9 cellular contexts compared by ENCODE assay signal in the genomic region with DNA sequence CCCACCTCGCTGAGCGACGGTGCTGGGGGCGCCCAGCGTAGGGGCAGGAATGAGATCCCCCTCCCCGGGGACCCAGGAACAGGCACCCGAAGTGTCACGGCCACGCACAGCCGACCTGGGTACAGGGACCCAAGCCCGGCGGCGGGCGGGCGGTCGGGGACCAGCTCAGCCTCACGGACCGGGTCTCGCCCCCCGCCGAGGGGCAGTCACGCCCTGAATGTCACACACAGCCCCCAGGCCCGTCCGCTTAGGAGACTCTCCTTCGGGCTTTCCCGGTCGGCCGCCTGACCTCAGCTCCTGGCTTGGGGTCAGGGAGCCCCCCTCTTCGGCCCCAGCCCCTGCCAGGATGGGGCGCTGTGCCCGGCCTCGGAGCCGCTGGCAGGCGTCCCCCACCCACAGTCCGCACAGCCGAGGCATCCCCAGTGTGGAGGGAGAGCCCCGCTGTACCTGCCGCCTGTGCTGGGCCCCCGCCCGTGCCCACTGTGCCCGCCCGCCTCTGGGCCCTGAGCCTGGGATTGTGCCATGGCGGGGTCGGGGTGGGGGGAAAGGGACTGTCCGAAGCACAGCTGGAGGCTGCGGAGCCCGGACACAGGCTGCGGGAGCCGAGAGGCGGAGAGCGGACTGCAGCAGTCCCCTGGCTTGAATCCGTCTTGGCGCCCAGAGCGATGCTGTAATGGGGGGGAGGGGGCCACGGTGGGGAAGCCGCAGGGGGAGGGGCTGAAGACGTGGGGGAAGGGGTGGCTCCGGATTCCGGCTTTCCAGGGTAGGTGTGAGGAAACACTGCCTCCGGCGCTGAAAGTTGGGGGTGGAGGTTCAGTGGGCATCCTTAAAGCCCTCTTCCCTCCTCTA. TPM values are rescaled to one million over a fixed set of nuclear protein-coding genes. Genes with fewer than 3 reads are reported as not detected.
DNase-seq lines count a peak whose midpoint lies in the region; ATAC-seq and TF ChIP-seq lines count a peak whose summit lies in the region.
"Had no signal": no experiment of that assay in that cellular context is flagged by ENCODE, and none has a peak within 500 bp of the region (broad histone marks: within the 10 kb centered on the region; RNA-seq: fewer than 3 reads in every experiment).

No MANE protein-coding gene starts in this region.

- TF ChIP-seq POLR2A in esophagus squamous epithelium (IDR thresholded peaks at IDR 0.05) = no peak
- TF ChIP-seq POLR2A in GM18505 (IDR thresholded peaks at IDR 0.05; ENCODE audit: borderline replicate concordance, extremely low read depth, insufficient read depth, insufficient read length) = no peak

- H3K9me3 ChIP-seq in NT2/D1 (ENCODE audit: insufficient read depth, low read length) (no peaks in the 10 kb centered on the region), esophagus squamous epithelium (no peaks in the 10 kb centered on the region)

- H3K4me3 ChIP-seq in GM06990 (replicated peaks; ENCODE audit: low read depth, low read length) (peak overlapping the region; percentile 16; the same call in 1 of the 2 replicates), NT2/D1 (ENCODE audit: insufficient read length, low read depth) (peak overlapping the region; percentile 68), esophagus squamous epithelium (peak overlapping the region; percentile 20 to 68 (median 38)), rectal smooth muscle tissue (ENCODE audit: low read length) (peak overlapping the region; percentile 21)

- intact Hi-C loops in esophagus squamous epithelium (cut with DNase I) = no loop called here

- H3K27me3 ChIP-seq in GM06990 (replicated peaks; ENCODE audit: control insufficient read depth, insufficient read depth, low read length) (peaks cover 2% of the 10 kb centered on the region), NT2/D1 (ENCODE audit: insufficient read depth, insufficient read length) (peaks cover 42% of the 10 kb centered on the region), esophagus squamous epithelium (peaks cover 10 to 83% (median 31%) of the 10 kb centered on the region in 4 donors), rectal smooth muscle tissue (ENCODE audit: control insufficient read depth, insufficient read depth, low read length) (peaks cover 22% of the 10 kb centered on the region)

- H3K27ac ChIP-seq in esophagus squamous epithelium (no peak overlapping the region), rectal smooth muscle tissue (ENCODE audit: low read depth, low read length) (no peak overlapping the region)

- H3K9ac ChIP-seq in NT2/D1 (ENCODE audit: insufficient read length, low read depth) (peak overlapping the region; percentile 83), rectal smooth muscle tissue (ENCODE audit: low read length) (no peak overlapping the region)

- TF ChIP-seq CTCF in GM06990 (IDR thresholded peaks at IDR 0.05; ENCODE audit: insufficient read depth, low read length, poor library complexity, severe bottlenecking) (peak; percentile 10), esophagus squamous epithelium (IDR thresholded peaks at IDR 0.05) (no peak)

- DNase-seq in GM06990 (ENCODE audit: extremely low read depth, insufficient read length) (no peak), NT2/D1 (ENCODE audit: low read depth, low spot score) (peak; percentile 42), esophagus squamous epithelium (lab: John Stamatoyannopoulos, UW) (no peak), Kasumi-1 (lab: John Stamatoyannopoulos, UW) (no peak)
- DNase-seq: T1000 had no signal

- ATAC-seq in HG03457 (IDR thresholded peaks at IDR 0.05; ENCODE audit: unreplicated experiment) (no peak), GM18505 (IDR thresholded peaks at IDR 0.05; ENCODE audit: unreplicated experiment) (no peak), GM21825 (IDR thresholded peaks at IDR 0.05; ENCODE audit: unreplicated experiment) (no peak)

- H3K4me1 ChIP-seq in NT2/D1 (ENCODE audit: insufficient read depth, insufficient read length) = peaks cover 7% of the 10 kb centered on the region
- peaks cover 6 to 24% (median 12%) of the 10 kb centered on the region in 3 donors for H3K4me1 ChIP-seq in esophagus squamous epithelium
- H3K4me1 ChIP-seq in rectal smooth muscle tissue (ENCODE audit: control insufficient read depth, insufficient read depth, low read length) = no peaks in the 10 kb centered on the region

- 0% methylated on average over 1 of the region's 61 CpGs; no CpG with 5 or more reads in 1 of the 2 donors for WGBS in esophagus squamous epithelium, 2 donors

- H3K36me3 ChIP-seq in GM06990 (ENCODE audit: control insufficient read depth, insufficient read depth, low read length) (no peaks in the 10 kb centered on the region), NT2/D1 (ENCODE audit: insufficient read depth, insufficient read length, low read length) (no peaks in the 10 kb centered on the region), esophagus squamous epithelium (no peaks in the 10 kb centered on the region), rectal smooth muscle tissue (ENCODE audit: control insufficient read depth, insufficient read depth, low read length) (no peaks in the 10 kb centered on the region)

RNA-seq across cellular contexts. Expression of gene DLGAP3, which starts 0.6 kb away (rescaled TPM):
- under 1 TPM in 2 of 4 donors, not detected in 2; 0.18 to 0.19 TPM for total RNA-seq in esophagus squamous epithelium

RNA-seq across cellular contexts. Expression of gene TMEM35B, which starts 55.1 kb away (rescaled TPM):
- 10 to 100 TPM in 2 of 4 donors, 1 to 10 TPM in 2; 3.3 to 28.0 (median 16.1) TPM for total RNA-seq in esophagus squamous epithelium

Comparison
In these comparisons a context has a peak if more than half of its experiments do, and no peak if none do; other contexts are left out.
1. H3K4me3 ChIP-seq: peak in every context shown above with its lines; median percentile 68 in NT2/D1; 38 in esophagus squamous epithelium; 21 in rectal smooth muscle tissue; 16 in GM06990.